8 cellular contexts compared by ENCODE assay signal in the genomic region with DNA sequence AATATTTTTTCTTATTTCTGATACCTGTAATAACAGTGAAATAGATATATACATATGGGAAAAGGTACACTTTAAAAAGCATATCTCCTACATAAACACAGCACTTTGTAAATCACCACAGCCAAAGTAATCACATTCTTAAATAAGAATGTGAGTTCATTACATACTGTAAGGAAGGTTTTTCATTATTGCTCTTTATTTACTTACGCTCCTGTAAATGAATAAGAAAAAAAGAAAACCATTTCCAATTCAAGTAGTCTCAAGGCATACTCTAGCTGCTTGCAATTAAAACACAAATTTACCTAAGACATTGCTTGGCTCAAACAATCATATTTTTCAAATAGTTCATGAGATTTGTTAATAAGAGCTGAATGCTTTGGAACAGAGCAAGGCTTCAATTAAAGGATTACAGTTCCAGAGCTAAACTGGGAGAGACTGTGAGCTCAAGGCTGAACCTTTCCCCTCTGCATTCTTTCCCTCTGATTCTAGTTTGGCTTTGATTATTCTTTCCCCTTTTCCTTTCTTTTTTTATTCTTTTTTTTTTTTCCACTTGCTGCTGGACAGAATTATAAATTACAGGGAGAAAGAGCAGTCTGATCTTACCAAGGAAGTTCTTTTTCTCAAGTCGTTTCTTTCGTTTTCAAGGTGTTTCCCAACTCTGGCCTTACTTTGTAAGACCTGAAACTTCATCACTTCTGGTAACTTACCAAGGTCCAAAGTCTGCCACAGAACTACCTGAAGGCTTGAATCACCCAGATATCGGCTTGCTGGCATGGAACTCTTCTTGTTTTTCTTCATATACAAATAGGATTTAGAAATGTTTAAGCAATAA.
DNase-seq lines count a peak whose midpoint lies in the region; ATAC-seq, FAIRE-seq and TF ChIP-seq lines count a peak whose summit lies in the region.

No MANE protein-coding gene starts in this region.

- no peak overlapping the region for H3K9ac ChIP-seq in HepG2 (ENCODE audit: insufficient read depth, low read depth, low read length)

- no peak for TF ChIP-seq RAD21 in HepG2 (CRISPR knock-in tag; IDR thresholded peaks at IDR 0.05)

- H3K4me1 Mint-ChIP-seq in T-cell: peaks cover 62 to 77% (median 71%) of the 10 kb centered on the region in 3 donors

- no peak overlapping the region for H3K4me2 ChIP-seq in HepG2 (ENCODE audit: low read depth, low read length)

- CTCF ChIA-PET in HepG2 (lab: Yijun Ruan, JAX; ENCODE audit: low intra/inter-chr PET ratio, low total read pairs): no interaction called here
- CTCF ChIA-PET in T-cell (lab: Charles Lee): interaction anchor here (0.5 to 4.5 kb wide), 20 partner anchors 8 to 273 kb away, joined by 3 to 46 read pairs (median 4); no protein-coding TSS in a partner anchor

- intact Hi-C loops in right lobe of liver (cut with DNase I): no loop called here
- intact Hi-C loops in HepG2 (cut with micrococcal nuclease; ENCODE audit: unreplicated experiment): no loop called here

- H3K9me3 ChIP-seq in right lobe of liver: no peaks in the 10 kb centered on the region
- H3K9me3 ChIP-seq in HepG2 (ENCODE audit: low read length): peaks cover 13% of the 10 kb centered on the region; the same call in 1 of the 2 replicates
- H3K9me3 ChIP-seq in upper lobe of left lung: no peaks in the 10 kb centered on the region

- H3K27ac Mint-ChIP-seq in T-cell: peak overlapping the region; percentile 95 to 96

- no peaks in the 10 kb centered on the region for H3K27me3 Mint-ChIP-seq in T-cell

- peaks cover 0 to 1% (median 0%) of the 10 kb centered on the region in 3 donors for H3K9me3 Mint-ChIP-seq in T-cell

- H3K36me3 ChIP-seq in right lobe of liver: no peaks in the 10 kb centered on the region
- no peaks in the 10 kb centered on the region for H3K36me3 ChIP-seq in HepG2 (replicated peaks in 1 of 2; ENCODE audit: control insufficient read depth in 1 of 2, insufficient read depth in 2 of 2, low read length in 2 of 2)
- no peaks in the 10 kb centered on the region for H3K36me3 ChIP-seq in upper lobe of left lung

- TF ChIP-seq CTCF in right lobe of liver (IDR thresholded peaks at IDR 0.05): no peak
- TF ChIP-seq CTCF in HepG2 (CRISPR knock-in tag; IDR thresholded peaks at IDR 0.05): no peak
- no peak for TF ChIP-seq CTCF in fibroblast of pulmonary artery (IDR thresholded peaks at IDR 0.05; ENCODE audit: low read length, missing control alignments)
- no peak for TF ChIP-seq CTCF in upper lobe of left lung (IDR thresholded peaks at IDR 0.05)

- no peaks in the 10 kb centered on the region for H3K4me1 ChIP-seq in right lobe of liver
- H3K4me1 ChIP-seq in HepG2 (ENCODE audit: insufficient read depth, low read length): no peaks in the 10 kb centered on the region
- no peaks in the 10 kb centered on the region for H3K4me1 ChIP-seq in upper lobe of left lung

- BruUV-seq in HepG2 (replicated peaks; lab: Mats Ljungman, UMichigan): no TSS peak

- ATAC-seq in right lobe of liver (peak in 3 of 4 donors; percentile 10 to 27 (median 26)), HepG2 (no peak), T-cell (replicated peaks in 1 of 4) (no peak), upper lobe of left lung (ENCODE audit: low FRiP score in 2 of 2) (peak in 1 of 2 donors; percentile 34)

- H3K36me3 Mint-ChIP-seq in T-cell: peaks cover 6% of the 10 kb centered on the region

- DNase-seq in right lobe of liver (no peak), HepG2 (ENCODE audit: low spot score) (no peak), T-cell (no peak), fibroblast of pulmonary artery (ENCODE audit: low read depth) (peak; percentile 7), upper lobe of left lung (no peak), nucleus accumbens (lab: John Stamatoyannopoulos, UW) (no peak), A172 (ENCODE audit: low spot score) (no peak), erythroblast (lab: John Stamatoyannopoulos, UW) (no peak)

- FAIRE-seq in HepG2 (lab: Jason Lieb, UNC): no peak

- TF ChIP-seq EP300 in HepG2 (IDR thresholded peaks at IDR 0.05; ENCODE audit: low read depth in 2 of 2, low read length in 2 of 2): no peak
- TF ChIP-seq EP300 in HepG2 (CRISPR knock-in tag; IDR thresholded peaks at IDR 0.05; ENCODE audit: borderline replicate concordance): no peak
- no peak for TF ChIP-seq EP300 in upper lobe of left lung (IDR thresholded peaks at IDR 0.05)

- H4K20me1 ChIP-seq in HepG2 (ENCODE audit: insufficient read depth, low read length): no peaks in the 10 kb centered on the region

- H3K27ac ChIP-seq in right lobe of liver (no peak overlapping the region), HepG2 (ENCODE audit: extremely low read length, insufficient read depth, low read length) (no peak overlapping the region), upper lobe of left lung (peak overlapping the region; percentile 21 to 63 (median 42))

- in situ Hi-C loops in HepG2 (cut with HindIII; ENCODE audit: extremely low pct_ligation_motif_present, low pct_unique_long_range_greater_than_20kb): no loop called here

- no peaks in the 10 kb centered on the region for H3K79me2 ChIP-seq in HepG2 (ENCODE audit: insufficient read depth, low read length)

- H2AFZ ChIP-seq in HepG2 (ENCODE audit: low read length): no peak overlapping the region

- H3K27me3 ChIP-seq in right lobe of liver (no peaks in the 10 kb centered on the region), HepG2 (ENCODE audit: control insufficient read depth in 1 of 2, insufficient read depth in 2 of 2, low read length in 2 of 2) (no peaks in the 10 kb centered on the region), upper lobe of left lung (no peaks in the 10 kb centered on the region)

- peak overlapping the region; percentile 82 to 90 (median 86) for H3K4me3 Mint-ChIP-seq in T-cell

- H3K4me3 ChIP-seq in right lobe of liver (no peak overlapping the region), HepG2 (replicated peaks in 1 of 3; ENCODE audit: insufficient read depth in 1 of 3, low read depth in 2 of 3, low read length in 3 of 3) (no peak overlapping the region), fibroblast of pulmonary artery (replicated peaks; ENCODE audit: low read depth, low read length) (no peak overlapping the region), upper lobe of left lung (peak overlapping the region in 1 of 4 donors; percentile 19)

- no peak for TF ChIP-seq POLR2A in right lobe of liver (IDR thresholded peaks at IDR 0.05)
- no peak for TF ChIP-seq POLR2A in HepG2 (IDR thresholded peaks at IDR 0.05; ENCODE audit: insufficient read depth in 1 of 2, low read depth in 2 of 2, low read length in 2 of 2)
- no peak for TF ChIP-seq POLR2A in upper lobe of left lung (IDR thresholded peaks at IDR 0.05)
- no peak for TF ChIP-seq POLR2A in erythroblast (IDR thresholded peaks at IDR 0.05; ENCODE audit: low read length)

- WGBS in right lobe of liver (ENCODE audit: insufficient coverage, low coverage, low lambda C conversion rate, missing lambda C conversion rate): 34% methylated on average over 4 of the region's 4 CpGs
- WGBS in HepG2 (ENCODE audit: low lambda C conversion rate): 3% methylated on average over 4 of the region's 4 CpGs
- WGBS in upper lobe of left lung, 2 donors: 31 to 34% methylated on average over 4 of the region's 4 CpGs

- POLR2A ChIA-PET in HepG2 (lab: Yijun Ruan, JAX) (no interaction called here), T-cell (lab: Charles Lee) (interaction anchor here (0.5 to 2.0 kb wide), 8 partner anchors 10 to 276 kb away, joined by 3 to 5 read pairs (median 3); no protein-coding TSS in a partner anchor)

TF ChIP-seq in HepG2, 621 proteins besides CTCF, POLR2A, EP300 and RAD21:
- TF ChIP-seq BHLHE40 (IDR thresholded peaks at IDR 0.05; ENCODE audit: low read length): no peak
- TF ChIP-seq ZNF746 (CRISPR knock-in tag; IDR thresholded peaks at IDR 0.05): no peak
- TF ChIP-seq ZNF383 (CRISPR knock-in tag; IDR thresholded peaks at IDR 0.05; ENCODE audit: borderline replicate concordance): no peak
- no peak for TF ChIP-seq FOSL2 (CRISPR knock-in tag; IDR thresholded peaks at IDR 0.05)
- TF ChIP-seq PPARG (CRISPR knock-in tag; conservative IDR thresholded peaks at IDR 0.05): no peak
- no peak for TF ChIP-seq POLR2AphosphoS5 (IDR thresholded peaks at IDR 0.05; ENCODE audit: low read depth, low read length)
- TF ChIP-seq HNRNPH1 (optimal IDR thresholded peaks at IDR 0.05; ENCODE audit: low read depth, low read length): no peak
- no peak for TF ChIP-seq HNRNPL (IDR thresholded peaks at IDR 0.05; ENCODE audit: low read depth, low read length)
- no peak for TF ChIP-seq NR2F6 (IDR thresholded peaks at IDR 0.05)
- no peak for TF ChIP-seq NR2F6 (CRISPR knock-in tag; IDR thresholded peaks at IDR 0.05)
- TF ChIP-seq ZNF572 (CRISPR knock-in tag; IDR thresholded peaks at IDR 0.05): no peak
- no peak for TF ChIP-seq EHMT2 (IDR thresholded peaks at IDR 0.05; ENCODE audit: borderline replicate concordance, low read depth, low read length)
- TF ChIP-seq ZBTB38 (CRISPR knock-in tag; IDR thresholded peaks at IDR 0.05): no peak
- TF ChIP-seq ELK4 (CRISPR knock-in tag; IDR thresholded peaks at IDR 0.05; ENCODE audit: borderline replicate concordance): no peak
- TF ChIP-seq ZNF432 (CRISPR knock-in tag; IDR thresholded peaks at IDR 0.05; ENCODE audit: borderline replicate concordance): no peak
- TF ChIP-seq TMF1 (CRISPR knock-in tag; IDR thresholded peaks at IDR 0.05; ENCODE audit: low read depth): no peak
- no peak for TF ChIP-seq TRIM24 (CRISPR knock-in tag; IDR thresholded peaks at IDR 0.05)
- TF ChIP-seq ZNF124 (CRISPR knock-in tag; IDR thresholded peaks at IDR 0.05): no peak

Comparison
In these comparisons a context has a peak if more than half of its experiments do, and no peak if none do; other contexts are left out.
1. ATAC-seq: peak in right lobe of liver (3 of 4); none in HepG2 (single experiment) and T-cell (0 of 4).
2. H3K27ac ChIP-seq: peak in upper lobe of left lung (4 of 4); none in right lobe of liver (0 of 3) and HepG2 (single experiment).